Comparison of ENCODE assay signal across 19 cellular contexts in genomic region chr13:113428469-113428865, GRCh38. TPM values are rescaled to one million over a fixed set of nuclear protein-coding genes. Genes with fewer than 3 reads are reported as not detected.
DNase-seq lines count a peak whose midpoint lies in the region; ATAC-seq and TF ChIP-seq lines count a peak whose summit lies in the region.
"Had no signal": no experiment of that assay in that cellular context is flagged by ENCODE, and none has a peak within 500 bp of the region (broad histone marks: within the 10 kb centered on the region; RNA-seq: fewer than 3 reads in every experiment).

No MANE protein-coding gene starts in this region.

- CTCF ChIA-PET in PC-9 (lab: Charles Lee): interaction anchor here (0.6 kb wide), 1 partner anchor 134 kb away, joined by 3 read pairs; no protein-coding TSS in a partner anchor

- H3K27ac Mint-ChIP-seq in endodermal cell: peak overlapping the region; percentile 44

- no peak overlapping the region for H3K9ac ChIP-seq in endodermal cell (ENCODE audit: extremely low read depth, low read length, poor library complexity, severe bottlenecking)
- H3K9ac ChIP-seq: SK-N-SH had no signal

- WGBS in endodermal cell (ENCODE audit: insufficient coverage in 1 of 2, insufficient read length in 1 of 2), 2 experiments: 95 to 100% methylated on average over 1 to 17 of the region's 17 CpGs

- intact Hi-C loops in PC-9 (cut with micrococcal nuclease; ENCODE audit: unreplicated experiment) (no loop called here), posterior vena cava (cut with DNase I) (no loop called here)

- H3K9me3 ChIP-seq in PC-9 (ENCODE audit: insufficient read depth, low read depth) (no peaks in the 10 kb centered on the region), endodermal cell (ENCODE audit: control insufficient read depth, low read length) (no peaks in the 10 kb centered on the region)
- H3K9me3 ChIP-seq: SK-N-SH had no signal

- BruUV-seq in PC-9 (replicated peaks; lab: Mats Ljungman, UMichigan): no TSS peak

- H3F3A ChIP-seq in PC-9 (ENCODE audit: insufficient read depth, low read depth): peaks cover 7% of the 10 kb centered on the region; the same call in 1 of the 2 replicates

- no peaks in the 10 kb centered on the region for H3K9me3 Mint-ChIP-seq in endodermal cell
- H3K9me3 Mint-ChIP-seq in activated T-cell treated with anti-CD3 and anti-CD28 coated beads, Interleukin-2, amount 50 U/mL, for 4 hours: no peaks in the 10 kb centered on the region

- peak overlapping the region; percentile 65 for H3K4me2 ChIP-seq in PC-9
- H3K4me2 ChIP-seq: SK-N-SH had no signal

- H3K36me3 ChIP-seq in PC-9 (ENCODE audit: low read depth) (no peaks in the 10 kb centered on the region), endodermal cell (ENCODE audit: control insufficient read depth, insufficient read depth, low read length) (no peaks in the 10 kb centered on the region)

- H3K36me3 Mint-ChIP-seq in endodermal cell (ENCODE audit: low read depth): peaks cover 8% of the 10 kb centered on the region
- H3K36me3 Mint-ChIP-seq in activated T-cell treated with anti-CD3 and anti-CD28 coated beads, Interleukin-2, amount 50 U/mL, for 4 hours (ENCODE audit: insufficient read depth): no peaks in the 10 kb centered on the region

- no peak overlapping the region for H3K4me3 Mint-ChIP-seq in endodermal cell
- no peak overlapping the region for H3K4me3 Mint-ChIP-seq in activated T-cell treated with anti-CD3 and anti-CD28 coated beads, Interleukin-2, amount 50 U/mL, for 4 hours

- POLR2A ChIA-PET in PC-9 (lab: Charles Lee; ENCODE audit: unreplicated experiment): no interaction called here

- no peak for ATAC-seq in activated T-cell treated with anti-CD3 and anti-CD28 coated beads, Interleukin-2, amount 50 U/mL, for 4 hours
- no peak for ATAC-seq in GM18861 (IDR thresholded peaks at IDR 0.05; ENCODE audit: unreplicated experiment)

- no peaks in the 10 kb centered on the region for H3K79me2 ChIP-seq in PC-9 (ENCODE audit: low read depth)

- TF ChIP-seq CTCF in C4-2B (conservative IDR thresholded peaks at IDR 0.05) (no peak), PC-9 (conservative IDR thresholded peaks at IDR 0.05) (no peak), endodermal cell (conservative IDR thresholded peaks at IDR 0.05) (no peak)

- H3K27me3 ChIP-seq in PC-9 (ENCODE audit: insufficient read depth, low read depth) (no peaks in the 10 kb centered on the region), endodermal cell (ENCODE audit: control insufficient read depth, insufficient read depth, low read length, poor library complexity, severe bottlenecking) (no peaks in the 10 kb centered on the region)

- H2AFZ ChIP-seq in PC-9: no peak overlapping the region

- H3K9me2 ChIP-seq in PC-9 (ENCODE audit: insufficient read depth): no peaks in the 10 kb centered on the region
- H3K9me2 ChIP-seq: SK-N-SH had no signal

- no peaks in the 10 kb centered on the region for H3K4me1 Mint-ChIP-seq in endodermal cell
- H3K4me1 Mint-ChIP-seq in activated T-cell treated with anti-CD3 and anti-CD28 coated beads, Interleukin-2, amount 50 U/mL, for 4 hours (ENCODE audit: low read depth): no peaks in the 10 kb centered on the region

- H3K4me1 ChIP-seq in PC-9 (replicated peaks; ENCODE audit: insufficient read depth) (peaks cover 22% of the 10 kb centered on the region), endodermal cell (ENCODE audit: control insufficient read depth, insufficient read depth, low read length) (no peaks in the 10 kb centered on the region)

- no peaks in the 10 kb centered on the region for H3K27me3 Mint-ChIP-seq in endodermal cell (ENCODE audit: insufficient read depth)
- no peaks in the 10 kb centered on the region for H3K27me3 Mint-ChIP-seq in activated T-cell treated with anti-CD3 and anti-CD28 coated beads, Interleukin-2, amount 50 U/mL, for 4 hours (ENCODE audit: low read depth)

- H3K4me3 ChIP-seq in PC-9: no peak overlapping the region
- H3K4me3 ChIP-seq in endodermal cell (ENCODE audit: low read length): no peak overlapping the region

- H3K27ac ChIP-seq in C4-2B (peak overlapping the region; percentile 69), PC-9 (peak overlapping the region; percentile 55; the same call in 1 of the 2 replicates), endodermal cell (ENCODE audit: low read depth, low read length) (no peak overlapping the region)
- H3K27ac ChIP-seq: HL-60, RWPE1 had no signal

- H4K20me1 ChIP-seq in PC-9 (ENCODE audit: insufficient read depth): no peaks in the 10 kb centered on the region

- no peak for DNase-seq in PC-9
- peak; percentile 52 for DNase-seq in endodermal cell
- DNase-seq in posterior vena cava (ENCODE audit: low spot score): peak; percentile 69
- DNase-seq in activated T-cell treated with anti-CD3 and anti-CD28 coated beads, Interleukin-2, amount 50 U/mL, for 4 hours: no peak
- no peak for DNase-seq in D341Med (ENCODE audit: low spot score)
- DNase-seq: C1 segment of cervical spinal cord, DMS53, KG1, NCI-H1092 treated with DMSO at 0.1 percent for 48 hours, NCI-H1694, NCI-H2107, NCI-H226, NCI-H526, OCI-M1, SK-N-SH had no signal

RNA-seq across cellular contexts. Expression of gene ADPRHL1, which starts 24.8 kb away (rescaled TPM):
- total RNA-seq in PC-9 (2021) (11.5 and 16.9 TPM in 2 replicates), endodermal cell (1 to 10 TPM; 1.6 to 2.9 TPM), posterior vena cava (1 to 10 TPM; 1.2 to 1.6 TPM)
- polyA plus RNA-seq in endodermal cell (2013, experiment 1 of 2): 2.7 TPM
- 3.2 TPM for polyA plus RNA-seq in endodermal cell (2013, experiment 2 of 2)
- total RNA-seq in activated T-cell treated with anti-CD3 and anti-CD28 coated beads, Interleukin-2, amount 50 U/mL, for 4 hours: under 1 TPM; 0.54 to 0.81 (median 0.79) TPM

Comparison
In these comparisons a context has a peak if more than half of its experiments do, and no peak if none do; other contexts are left out.
1. DNase-seq: peak in endodermal cell (single experiment) and posterior vena cava (single experiment); none in PC-9 (0 of 2), activated T-cell treated with anti-CD3 and anti-CD28 coated beads, Interleukin-2, amount 50 U/mL, for 4 hours (single experiment) and D341Med (single experiment).